ENCODE assay signal across 19 cellular contexts in the genomic region with DNA sequence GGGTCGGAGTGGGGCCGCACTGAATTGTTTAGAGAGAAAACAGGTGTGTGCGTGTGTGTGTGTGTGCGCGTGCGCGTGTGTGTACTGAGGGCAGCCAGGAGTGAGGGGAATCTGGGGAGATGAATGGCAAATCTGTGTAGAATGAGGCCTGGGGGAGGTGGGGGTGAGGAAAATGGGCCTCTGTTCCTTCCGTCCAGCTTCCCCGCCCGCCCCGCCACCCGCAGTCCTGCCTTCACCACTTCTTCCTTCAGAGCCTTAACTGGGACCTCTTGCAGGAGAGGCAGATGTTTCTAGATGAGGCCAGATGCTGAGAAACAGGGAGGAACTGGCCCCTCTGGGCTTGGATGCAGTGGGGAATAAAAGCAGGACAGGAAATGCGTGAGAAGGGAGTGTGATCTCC.
"Had no signal": no experiment of that assay in that cellular context is flagged by ENCODE, and none has a peak within 500 bp of the region (broad histone marks: within the 10 kb centered on the region; RNA-seq: fewer than 3 reads in every experiment).

No MANE protein-coding gene starts in this region.

- H3K9me2 ChIP-seq: SK-N-SH had no signal

- H3K4me2 ChIP-seq: SK-N-SH had no signal

- H3K9ac ChIP-seq: SK-N-SH had no signal

- H3K27ac ChIP-seq: HL-60, RWPE1 had no signal

- DNase-seq: KBM-7, NCI-H1092, NCI-H1105 treated with DMSO at 0.1 percent for 48 hours, NCI-H1417 treated with DMSO at 0.1 percent for 48 hours, NCI-H146, NCI-H1694 treated with DMSO at 0.1 percent for 48 hours, NCI-H1930, NCI-H2081, NCI-H2107, NCI-H2227 treated with DMSO at 0.1 percent for 48 hours, NCI-H510A, NCI-H524 treated with DMSO at 0.1 percent for 48 hours, NCI-H69, NCI-H774, SHP77, SK-N-SH, SW 1271 had no signal

- H3K9me3 ChIP-seq: SK-N-SH had no signal
